In the genomic region with DNA sequence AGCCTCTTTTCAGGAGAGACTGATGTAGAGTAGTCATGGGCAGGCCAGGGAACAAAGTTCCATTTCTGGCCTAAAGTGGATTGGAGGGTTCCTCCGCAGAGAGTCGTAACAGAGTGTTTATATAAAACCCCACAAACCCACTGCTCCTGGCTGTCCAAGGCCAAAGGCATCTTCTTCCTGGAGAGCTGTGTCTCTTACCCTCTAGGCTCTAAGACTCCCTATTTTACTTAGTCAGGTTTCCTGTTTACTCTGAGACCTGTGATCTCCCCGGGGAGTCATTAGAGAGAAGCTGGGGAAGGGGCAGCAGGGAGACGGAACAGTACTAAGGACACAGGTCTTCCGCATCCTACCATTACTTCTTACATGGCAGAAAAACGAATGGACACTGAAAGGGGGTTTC, we compare ENCODE assay signal across 10 cellular contexts.
DNase-seq lines count a peak whose midpoint lies in the region; ATAC-seq and TF ChIP-seq lines count a peak whose summit lies in the region.
"Had no signal": no experiment of that assay in that cellular context is flagged by ENCODE, and none has a peak within 500 bp of the region (broad histone marks: within the 10 kb centered on the region; RNA-seq: fewer than 3 reads in every experiment).

No MANE protein-coding gene starts in this region.

- TF ChIP-seq EP300 in suprapubic skin (IDR thresholded peaks at IDR 0.05): no peak

- ATAC-seq in activated naive CD4-positive, alpha-beta T cell treated with anti-CD3 and anti-CD28 coated beads, Interleukin-2, amount 50 U/mL, for 72 hours: no peak
- no peak for ATAC-seq in lung (ENCODE audit: insufficient read depth, low FRiP score)

- WGBS in adrenal gland, 4 donors: 75 to 86% (median 81%) methylated on average over 6 of the region's 6 CpGs
- 70 to 76% methylated on average over 6 of the region's 6 CpGs for WGBS in lung, 2 donors
- WGBS in suprapubic skin: 87% methylated on average over 6 of the region's 6 CpGs

- no peaks in the 10 kb centered on the region for H3K27me3 Mint-ChIP-seq in activated naive CD4-positive, alpha-beta T cell treated with anti-CD3 and anti-CD28 coated beads, Interleukin-2, amount 10 ng/mL, durations not matched to agents 7 days and 5 days
- H3K27me3 Mint-ChIP-seq in CD8-positive, alpha-beta memory T cell: peaks cover 0 to 1% of the 10 kb centered on the region in 2 donors
- H3K27me3 Mint-ChIP-seq: central memory CD8-positive, alpha-beta T cell had no signal

- no peak overlapping the region for H3K4me3 ChIP-seq in adrenal gland
- no peak overlapping the region for H3K4me3 ChIP-seq in lung
- no peak overlapping the region for H3K4me3 ChIP-seq in suprapubic skin
- no peak overlapping the region for H3K4me3 ChIP-seq in CD8-positive, alpha-beta memory T cell (ENCODE audit: low read length)

- H3K4me1 ChIP-seq in adrenal gland (replicated peaks in 1 of 2): peaks cover 25 to 36% of the 10 kb centered on the region in 2 donors
- H3K4me1 ChIP-seq in lung (ENCODE audit: control insufficient read depth in 2 of 2, insufficient read depth in 2 of 2, low read length in 2 of 2): peaks cover 15 to 25% of the 10 kb centered on the region in 2 donors
- peaks cover 36% of the 10 kb centered on the region for H3K4me1 ChIP-seq in suprapubic skin
- H3K4me1 ChIP-seq in CD8-positive, alpha-beta memory T cell (ENCODE audit: insufficient read depth, low read length): peaks cover 13% of the 10 kb centered on the region

- H3K36me3 ChIP-seq in adrenal gland (replicated peaks in 1 of 2): no peaks in the 10 kb centered on the region
- H3K36me3 ChIP-seq in lung (ENCODE audit: control insufficient read depth in 2 of 2, insufficient read depth in 2 of 2, low read length in 2 of 2): peaks cover 0 to 3% of the 10 kb centered on the region in 2 donors
- peaks cover 10% of the 10 kb centered on the region for H3K36me3 ChIP-seq in suprapubic skin
- H3K36me3 ChIP-seq in CD8-positive, alpha-beta memory T cell (ENCODE audit: insufficient read depth, low read length): peaks cover 4% of the 10 kb centered on the region

- peaks cover 35% of the 10 kb centered on the region for H3K36me3 Mint-ChIP-seq in activated naive CD4-positive, alpha-beta T cell treated with anti-CD3 and anti-CD28 coated beads, Interleukin-2, amount 10 ng/mL, durations not matched to agents 7 days and 5 days
- H3K36me3 Mint-ChIP-seq in activated naive CD4-positive, alpha-beta T cell treated with anti-CD3 and anti-CD28 coated beads, Interleukin-2, amount 50 U/mL, for 72 hours: no peaks in the 10 kb centered on the region
- peaks cover 5 to 47% (median 14%) of the 10 kb centered on the region in 3 donors for H3K36me3 Mint-ChIP-seq in CD8-positive, alpha-beta memory T cell

- no peak for TF ChIP-seq POLR2A in adrenal gland (IDR thresholded peaks at IDR 0.05)
- no peak for TF ChIP-seq POLR2A in suprapubic skin (IDR thresholded peaks at IDR 0.05)
- no peak for TF ChIP-seq POLR2A in erythroblast (IDR thresholded peaks at IDR 0.05; ENCODE audit: low read length)

- H3K27ac ChIP-seq in adrenal gland: peak overlapping the region; percentile 8 to 94 (median 78)
- H3K27ac ChIP-seq in lung (ENCODE audit: low read depth in 1 of 2, low read length in 1 of 2): peak overlapping the region; percentile 42 to 91
- H3K27ac ChIP-seq in suprapubic skin: peak overlapping the region; percentile 79
- H3K27ac ChIP-seq in CD8-positive, alpha-beta memory T cell (ENCODE audit: low read depth, low read length): no peak overlapping the region

- POLR2A ChIA-PET in CD8-positive, alpha-beta memory T cell (lab: Charles Lee): no interaction called here

- no peak overlapping the region for H3K4me3 Mint-ChIP-seq in activated naive CD4-positive, alpha-beta T cell treated with anti-CD3 and anti-CD28 coated beads, Interleukin-2, amount 10 ng/mL, durations not matched to agents 7 days and 5 days
- H3K4me3 Mint-ChIP-seq in CD8-positive, alpha-beta memory T cell: no peak overlapping the region
- H3K4me3 Mint-ChIP-seq: central memory CD8-positive, alpha-beta T cell had no signal

- peak overlapping the region; percentile 83 for H3K27ac Mint-ChIP-seq in activated naive CD4-positive, alpha-beta T cell treated with anti-CD3 and anti-CD28 coated beads, Interleukin-2, amount 10 ng/mL, durations not matched to agents 7 days and 5 days
- H3K27ac Mint-ChIP-seq in activated naive CD4-positive, alpha-beta T cell treated with anti-CD3 and anti-CD28 coated beads, Interleukin-2, amount 50 U/mL, for 72 hours: peak overlapping the region in 1 of 2 donors; percentile 22
- peak overlapping the region in 4 of 8 donors; percentile 28 to 66 (median 42) for H3K27ac Mint-ChIP-seq in CD8-positive, alpha-beta memory T cell

- H3K9me3 ChIP-seq in adrenal gland (replicated peaks in 1 of 3) (no peaks in the 10 kb centered on the region), lung (ENCODE audit: control insufficient read depth in 2 of 2, insufficient read depth in 1 of 2, low read length in 1 of 2) (no peaks in the 10 kb centered on the region), suprapubic skin (no peaks in the 10 kb centered on the region)
- no peaks in the 10 kb centered on the region for H3K9me3 ChIP-seq in CD8-positive, alpha-beta memory T cell (ENCODE audit: low read length)

- CTCF ChIA-PET in activated naive CD4-positive, alpha-beta T cell treated with anti-CD3 and anti-CD28 coated beads, Interleukin-2, amount 10 ng/mL, durations not matched to agents 7 days and 5 days (lab: Charles Lee): interaction anchor here (1.3 to 1.5 kb wide), 3 partner anchors 13 to 59 kb away, joined by 3 to 4 read pairs (median 4); no protein-coding TSS in a partner anchor
- CTCF ChIA-PET in CD8-positive, alpha-beta memory T cell (lab: Charles Lee): interaction anchor here (1.5 kb wide), 1 partner anchor 14 kb away, joined by 3 read pairs; no protein-coding TSS in a partner anchor

- H3K9me3 Mint-ChIP-seq in activated naive CD4-positive, alpha-beta T cell treated with anti-CD3 and anti-CD28 coated beads, Interleukin-2, amount 10 ng/mL, durations not matched to agents 7 days and 5 days: no peaks in the 10 kb centered on the region
- H3K9me3 Mint-ChIP-seq in activated naive CD4-positive, alpha-beta T cell treated with anti-CD3 and anti-CD28 coated beads, Interleukin-2, amount 50 U/mL, for 72 hours: no peaks in the 10 kb centered on the region
- no peaks in the 10 kb centered on the region for H3K9me3 Mint-ChIP-seq in CD8-positive, alpha-beta memory T cell
- H3K9me3 Mint-ChIP-seq: central memory CD8-positive, alpha-beta T cell had no signal

- intact Hi-C loops in adrenal gland (cut with DNase I): no loop called here

- no peaks in the 10 kb centered on the region for H3K27me3 ChIP-seq in adrenal gland
- no peaks in the 10 kb centered on the region for H3K27me3 ChIP-seq in lung (ENCODE audit: control insufficient read depth, insufficient read depth)
- no peaks in the 10 kb centered on the region for H3K27me3 ChIP-seq in suprapubic skin
- no peaks in the 10 kb centered on the region for H3K27me3 ChIP-seq in CD8-positive, alpha-beta memory T cell (ENCODE audit: insufficient read depth, low read length, poor library complexity, severe bottlenecking)

- no peak for TF ChIP-seq CTCF in adrenal gland (IDR thresholded peaks at IDR 0.05)
- no peak for TF ChIP-seq CTCF in lung (IDR thresholded peaks at IDR 0.05; ENCODE audit: control extremely low read depth, extremely low read depth)
- TF ChIP-seq CTCF in suprapubic skin (IDR thresholded peaks at IDR 0.05): no peak

- no peak for DNase-seq in activated naive CD4-positive, alpha-beta T cell treated with anti-CD3 and anti-CD28 coated beads, Interleukin-2, amount 10 ng/mL, durations not matched to agents 7 days and 5 days
- DNase-seq in activated naive CD4-positive, alpha-beta T cell treated with anti-CD3 and anti-CD28 coated beads, Interleukin-2, amount 50 U/mL, for 72 hours (ENCODE audit: low spot score in 2 of 2): no peak
- DNase-seq in adrenal gland (peak in 1 of 7 donors; percentile 34), lung (ENCODE audit: low spot score) (no peak), suprapubic skin (ENCODE audit: low spot score in 2 of 2) (no peak), erythroblast (lab: John Stamatoyannopoulos, UW) (no peak)
- DNase-seq in CD8-positive, alpha-beta memory T cell: no peak
- DNase-seq in stimulated activated CD4-positive, alpha-beta T cell treated with anti-CD3 and anti-CD28 coated beads, Interleukin-15, amount 100 ng/mL, for 24 hours: no peak
- DNase-seq: NCI-H526 treated with DMSO at 0.1 percent for 48 hours had no signal

- H3K4me1 Mint-ChIP-seq in activated naive CD4-positive, alpha-beta T cell treated with anti-CD3 and anti-CD28 coated beads, Interleukin-2, amount 10 ng/mL, durations not matched to agents 7 days and 5 days: peaks cover 27% of the 10 kb centered on the region
- peaks cover 15 to 22% (median 17%) of the 10 kb centered on the region in 3 donors for H3K4me1 Mint-ChIP-seq in CD8-positive, alpha-beta memory T cell
